Comparison of ENCODE assay signal across 21 cellular contexts in genomic region chr11:847876-848275, GRCh38. TPM values are rescaled to one million over a fixed set of nuclear protein-coding genes. Genes with fewer than 3 reads are reported as not detected.
A peak's percentile ranks its signal among the peaks of the same experiment; 100 is the strongest.
DNase-seq lines count a peak whose midpoint lies in the region.
"Had no signal": no experiment of that assay in that cellular context is flagged by ENCODE, and none has a peak within 500 bp of the region (broad histone marks: within the 10 kb centered on the region; RNA-seq: fewer than 3 reads in every experiment).

No MANE protein-coding gene starts in this region.

- H3K36me3 ChIP-seq in BLaER1 treated with 17β-estradiol and CSF1 and Interleukin-3, amounts not matched to agents 10 nM and 100 nM = peaks cover 0 to 18% (median 0%) of the 10 kb centered on the region in 11 experiments; a peak in 4 of 22 replicates
- H3K36me3 ChIP-seq in mesenchymal stem cell (ENCODE audit: control insufficient read depth in 1 of 2, insufficient read depth in 2 of 2, low read depth in 1 of 2, low read length in 2 of 2) = peaks cover 0 to 6% of the 10 kb centered on the region in 2 experiments

- H2AFZ ChIP-seq in mesenchymal stem cell (ENCODE audit: low read depth, low read length) = no peak overlapping the region
- H2AFZ ChIP-seq: PC-9 had no signal

- peak overlapping the region; percentile 53 for H2BK15ac ChIP-seq in mesenchymal stem cell (ENCODE audit: low read depth, poor library complexity, severe bottlenecking)

- no peak overlapping the region for H2BK5ac ChIP-seq in mesenchymal stem cell (ENCODE audit: low read depth, low read length, poor library complexity, severe bottlenecking)

- peaks cover 51 to 83% (median 76%) of the 10 kb centered on the region in 10 experiments for H3K4me1 ChIP-seq in BLaER1 treated with 17β-estradiol and CSF1 and Interleukin-3, amounts not matched to agents 10 nM and 100 nM
- H3K4me1 ChIP-seq in mesenchymal stem cell (ENCODE audit: control insufficient read depth, insufficient read depth, low read depth, low read length) = peaks cover 78% of the 10 kb centered on the region

- H4K8ac ChIP-seq in mesenchymal stem cell (ENCODE audit: low read length) = no peak overlapping the region

- WGBS in mesenchymal stem cell = 89% methylated on average over 18 of the region's 18 CpGs

- no peak overlapping the region for H3K27ac ChIP-seq in BLaER1 treated with 17β-estradiol and CSF1 and Interleukin-3, amounts not matched to agents 10 nM and 100 nM
- H3K27ac ChIP-seq in mesenchymal stem cell (ENCODE audit: low read length, poor library complexity, severe bottlenecking) = no peak overlapping the region
- H3K27ac ChIP-seq: KMS-11, PC-9 had no signal

- H3K79me1 ChIP-seq in mesenchymal stem cell (replicated peaks; ENCODE audit: low read length, poor library complexity, severe bottlenecking) = peaks cover 22% of the 10 kb centered on the region

- peak overlapping the region in 1 of 10 experiments; percentile 43; a peak in 1 of 20 replicates for H3K4me3 ChIP-seq in BLaER1 treated with 17β-estradiol and CSF1 and Interleukin-3, amounts not matched to agents 10 nM and 100 nM
- H3K4me3 ChIP-seq in mesenchymal stem cell (ENCODE audit: insufficient read depth in 1 of 2, low read depth in 1 of 2, low read length in 2 of 2) = no peak overlapping the region
- H3K4me3 ChIP-seq: HAP-1, PC-9 had no signal

- no peak overlapping the region for H3K14ac ChIP-seq in mesenchymal stem cell (ENCODE audit: low read length in 2 of 2)

- peaks cover 0 to 18% (median 0%) of the 10 kb centered on the region in 11 experiments; a peak in 10 of 22 replicates for H3K27me3 ChIP-seq in BLaER1 treated with 17β-estradiol and CSF1 and Interleukin-3, amounts not matched to agents 10 nM and 100 nM
- H3K27me3 ChIP-seq in mesenchymal stem cell (ENCODE audit: control insufficient read depth in 1 of 2, insufficient read depth in 1 of 2, low read length in 2 of 2) = no peaks in the 10 kb centered on the region

- peak; percentile 9 for DNase-seq in NCI-H748 (lab: John Stamatoyannopoulos, UW; ENCODE audit: unreplicated experiment)
- no peak for DNase-seq in NCI-H748 treated with DMSO at 0.1 percent for 48 hours (lab: John Stamatoyannopoulos, UW)
- peak; percentile 36 for DNase-seq in RPMI8226
- DNase-seq in mesenchymal stem cell = no peak
- DNase-seq in EL = no peak
- no peak for DNase-seq in NCI-H2227 treated with DMSO at 0.1 percent for 48 hours (lab: John Stamatoyannopoulos, UW)
- no peak for DNase-seq in SIG-M5 (lab: John Stamatoyannopoulos, UW)
- DNase-seq: AML-193, GOT3, HFFc6, NCI-H1048, NCI-H1417 treated with DMSO at 0.1 percent for 48 hours, NCI-H1694 treated with DMSO at 0.1 percent for 48 hours, NCI-H226, NCI-H510A, NCI-H774, PC-9 had no signal

- peak overlapping the region; percentile 40 for H2AK5ac ChIP-seq in mesenchymal stem cell (ENCODE audit: low read length, severe bottlenecking)

- no peaks in the 10 kb centered on the region for H3K9me3 ChIP-seq in BLaER1 treated with 17β-estradiol and CSF1 and Interleukin-3, amounts not matched to agents 10 nM and 100 nM (replicated peaks in 1 of 11)
- H3K9me3 ChIP-seq in mesenchymal stem cell (ENCODE audit: control insufficient read depth, low read length) = no peaks in the 10 kb centered on the region
- H3K9me3 ChIP-seq: HAP-1 had no signal

- H3K18ac ChIP-seq in mesenchymal stem cell (ENCODE audit: low read depth in 1 of 2, low read length in 2 of 2) = no peak overlapping the region

- no peak overlapping the region for H2BK120ac ChIP-seq in mesenchymal stem cell (ENCODE audit: low read depth, low read length)

- H3K9ac ChIP-seq in BLaER1 treated with 17β-estradiol and CSF1 and Interleukin-3, amounts not matched to agents 10 nM and 100 nM = peak overlapping the region in 4 of 11 experiments; percentile 29 to 67 (median 43); a peak in 5 of 22 replicates
- no peak overlapping the region for H3K9ac ChIP-seq in mesenchymal stem cell (ENCODE audit: low read length)
- H3K9ac ChIP-seq: KMS-11 had no signal

- H3K4ac ChIP-seq in mesenchymal stem cell (ENCODE audit: low read depth in 1 of 2, low read length in 2 of 2) = no peak overlapping the region

- peaks cover 52 to 81% (median 63%) of the 10 kb centered on the region in 11 experiments; a peak in 21 of 22 replicates for H4K20me1 ChIP-seq in BLaER1 treated with 17β-estradiol and CSF1 and Interleukin-3, amounts not matched to agents 10 nM and 100 nM

- H3K23ac ChIP-seq in mesenchymal stem cell (ENCODE audit: low read length in 2 of 2) = no peak overlapping the region

- peak overlapping the region; percentile 87 to 99 (median 97) for H3K4me2 ChIP-seq in BLaER1 treated with 17β-estradiol and CSF1 and Interleukin-3, amounts not matched to agents 10 nM and 100 nM
- no peak overlapping the region for H3K4me2 ChIP-seq in mesenchymal stem cell (ENCODE audit: low read length, poor library complexity, severe bottlenecking)
- H3K4me2 ChIP-seq: PC-9 had no signal

- peak overlapping the region; percentile 18 to 47 for H2BK12ac ChIP-seq in mesenchymal stem cell (ENCODE audit: low read length in 2 of 2)

- H4K91ac ChIP-seq in mesenchymal stem cell (ENCODE audit: low read length) = peak overlapping the region; percentile 11

RNA-seq across cellular contexts. Expression of gene TSPAN4, which starts 5.2 kb away (rescaled TPM):
- 121 TPM for polyA plus RNA-seq in mesenchymal stem cell (2013, experiment 1 of 2)
- 117 TPM for polyA plus RNA-seq in mesenchymal stem cell (2013, experiment 2 of 2)

RNA-seq across cellular contexts. Expression of gene POLR2L, which starts 5.5 kb away (rescaled TPM):
- 439 TPM for polyA plus RNA-seq in mesenchymal stem cell (2013, experiment 1 of 2)
- polyA plus RNA-seq in mesenchymal stem cell (2013, experiment 2 of 2) = 458 TPM

RNA-seq across cellular contexts. Expression of gene CD151, which starts 15.1 kb away (rescaled TPM):
- polyA plus RNA-seq in mesenchymal stem cell (2013, experiment 1 of 2) = 315 TPM
- polyA plus RNA-seq in mesenchymal stem cell (2013, experiment 2 of 2) = 301 TPM

RNA-seq across cellular contexts. Expression of gene CRACR2B, which starts 20.2 kb away (rescaled TPM):
- polyA plus RNA-seq in mesenchymal stem cell (2013, experiment 1 of 2) = 0.58 TPM
- polyA plus RNA-seq in mesenchymal stem cell (2013, experiment 2 of 2) = 0.34 TPM
- polyA plus RNA-seq: CD8-positive, alpha-beta memory T cell had no signal

RNA-seq across cellular contexts. Expression of gene PNPLA2, which starts 29.2 kb away (rescaled TPM):
- 30.6 TPM for polyA plus RNA-seq in mesenchymal stem cell (2013, experiment 1 of 2)
- polyA plus RNA-seq in mesenchymal stem cell (2013, experiment 2 of 2) = 30.0 TPM

Comparison
In these comparisons a context has a peak if more than half of its experiments do, and no peak if none do; other contexts are left out.
1. DNase-seq: peak in NCI-H748 (single experiment) and RPMI8226 (single experiment); none in NCI-H748 treated with DMSO at 0.1 percent for 48 hours (single experiment), mesenchymal stem cell (single experiment), EL (single experiment), NCI-H2227 treated with DMSO at 0.1 percent for 48 hours (single experiment) and SIG-M5 (single experiment).